Comparison of ENCODE assay signal across 2 cellular contexts in the genomic region with DNA sequence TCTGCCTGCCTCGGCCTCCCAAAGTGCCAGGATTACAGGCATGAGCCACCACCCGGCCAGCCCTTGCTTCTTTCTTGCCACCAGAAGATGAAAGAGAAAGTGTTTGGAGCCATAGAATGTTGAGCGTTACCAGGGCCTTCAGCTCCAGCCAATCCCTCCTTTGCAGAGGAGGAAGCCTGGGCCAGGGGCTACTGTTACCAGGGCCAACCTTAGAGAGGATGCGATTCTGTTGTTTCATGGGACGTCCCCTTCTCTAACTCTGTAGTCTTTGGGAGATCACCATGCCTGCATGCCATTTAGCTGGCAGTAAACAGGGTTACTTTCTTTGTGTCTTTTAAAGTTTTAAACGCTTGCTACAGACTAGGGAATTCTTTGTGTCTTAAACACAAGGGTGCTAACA.
TF ChIP-seq lines count a peak whose summit lies in the region.

No MANE protein-coding gene starts in this region.

TF ChIP-seq in IMR-90, 13 proteins besides CTCF, POLR2A, EP300 and RAD21:
- TF ChIP-seq, protein P1, sequence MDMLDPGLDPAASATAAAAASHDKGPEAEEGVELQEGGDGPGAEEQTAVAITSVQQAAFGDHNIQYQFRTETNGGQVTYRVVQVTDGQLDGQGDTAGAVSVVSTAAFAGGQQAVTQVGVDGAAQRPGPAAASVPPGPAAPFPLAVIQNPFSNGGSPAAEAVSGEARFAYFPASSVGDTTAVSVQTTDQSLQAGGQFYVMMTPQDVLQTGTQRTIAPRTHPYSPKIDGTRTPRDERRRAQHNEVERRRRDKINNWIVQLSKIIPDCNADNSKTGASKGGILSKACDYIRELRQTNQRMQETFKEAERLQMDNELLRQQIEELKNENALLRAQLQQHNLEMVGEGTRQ (IDR thresholded peaks at IDR 0.05; ENCODE audit: low read depth, low read length), result no peak
- TF ChIP-seq RFX5 (IDR thresholded peaks at IDR 0.05; ENCODE audit: low read depth, low read length) (no peak), MAFK (IDR thresholded peaks at IDR 0.05; ENCODE audit: low read depth, low read length) (no peak), BHLHE40 (IDR thresholded peaks at IDR 0.05; ENCODE audit: low read depth, low read length) (no peak), MXI1 (IDR thresholded peaks at IDR 0.05; ENCODE audit: borderline replicate concordance, low read depth, low read length) (no peak), FOS (IDR thresholded peaks at IDR 0.05; ENCODE audit: low read depth, low read length) (no peak), CHD1 (IDR thresholded peaks at IDR 0.05; ENCODE audit: low read depth, low read length) (no peak), CEBPB (IDR thresholded peaks at IDR 0.05; ENCODE audit: low read depth, low read length) (no peak), RCOR1 (IDR thresholded peaks at IDR 0.05; ENCODE audit: insufficient replicate concordance, low read length) (no peak), SMC3 (IDR thresholded peaks at IDR 0.05; ENCODE audit: low read depth, low read length) (no peak), NFE2L2 (IDR thresholded peaks at IDR 0.05; ENCODE audit: low read depth, low read length) (no peak), MAZ (IDR thresholded peaks at IDR 0.05; ENCODE audit: borderline replicate concordance, low read depth, low read length) (no peak)
- TF ChIP-seq, protein P2, sequence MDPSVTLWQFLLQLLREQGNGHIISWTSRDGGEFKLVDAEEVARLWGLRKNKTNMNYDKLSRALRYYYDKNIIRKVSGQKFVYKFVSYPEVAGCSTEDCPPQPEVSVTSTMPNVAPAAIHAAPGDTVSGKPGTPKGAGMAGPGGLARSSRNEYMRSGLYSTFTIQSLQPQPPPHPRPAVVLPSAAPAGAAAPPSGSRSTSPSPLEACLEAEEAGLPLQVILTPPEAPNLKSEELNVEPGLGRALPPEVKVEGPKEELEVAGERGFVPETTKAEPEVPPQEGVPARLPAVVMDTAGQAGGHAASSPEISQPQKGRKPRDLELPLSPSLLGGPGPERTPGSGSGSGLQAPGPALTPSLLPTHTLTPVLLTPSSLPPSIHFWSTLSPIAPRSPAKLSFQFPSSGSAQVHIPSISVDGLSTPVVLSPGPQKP (IDR thresholded peaks at IDR 0.05; ENCODE audit: borderline replicate concordance, low read depth, low read length), result no peak

TF ChIP-seq in WTC11, 78 proteins besides CTCF, POLR2A, EP300 and RAD21:
- TF ChIP-seq, protein P3, sequence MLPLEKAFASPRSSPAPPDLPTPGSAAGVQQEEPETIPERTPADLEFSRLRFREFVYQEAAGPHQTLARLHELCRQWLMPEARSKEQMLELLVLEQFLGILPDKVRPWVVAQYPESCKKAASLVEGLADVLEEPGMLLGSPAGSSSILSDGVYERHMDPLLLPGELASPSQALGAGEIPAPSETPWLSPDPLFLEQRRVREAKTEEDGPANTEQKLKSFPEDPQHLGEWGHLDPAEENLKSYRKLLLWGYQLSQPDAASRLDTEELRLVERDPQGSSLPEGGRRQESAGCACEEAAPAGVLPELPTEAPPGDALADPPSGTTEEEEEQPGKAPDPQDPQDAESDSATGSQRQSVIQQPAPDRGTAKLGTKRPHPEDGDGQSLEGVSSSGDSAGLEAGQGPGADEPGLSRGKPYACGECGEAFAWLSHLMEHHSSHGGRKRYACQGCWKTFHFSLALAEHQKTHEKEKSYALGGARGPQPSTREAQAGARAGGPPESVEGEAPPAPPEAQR (CRISPR knock-in tag; IDR thresholded peaks at IDR 0.05), result no peak
- TF ChIP-seq ATF1 (CRISPR knock-in tag; IDR thresholded peaks at IDR 0.05), result no peak
- no peak for TF ChIP-seq NFE2L1 (CRISPR knock-in tag; IDR thresholded peaks at IDR 0.05)
- TF ChIP-seq, protein P4, sequence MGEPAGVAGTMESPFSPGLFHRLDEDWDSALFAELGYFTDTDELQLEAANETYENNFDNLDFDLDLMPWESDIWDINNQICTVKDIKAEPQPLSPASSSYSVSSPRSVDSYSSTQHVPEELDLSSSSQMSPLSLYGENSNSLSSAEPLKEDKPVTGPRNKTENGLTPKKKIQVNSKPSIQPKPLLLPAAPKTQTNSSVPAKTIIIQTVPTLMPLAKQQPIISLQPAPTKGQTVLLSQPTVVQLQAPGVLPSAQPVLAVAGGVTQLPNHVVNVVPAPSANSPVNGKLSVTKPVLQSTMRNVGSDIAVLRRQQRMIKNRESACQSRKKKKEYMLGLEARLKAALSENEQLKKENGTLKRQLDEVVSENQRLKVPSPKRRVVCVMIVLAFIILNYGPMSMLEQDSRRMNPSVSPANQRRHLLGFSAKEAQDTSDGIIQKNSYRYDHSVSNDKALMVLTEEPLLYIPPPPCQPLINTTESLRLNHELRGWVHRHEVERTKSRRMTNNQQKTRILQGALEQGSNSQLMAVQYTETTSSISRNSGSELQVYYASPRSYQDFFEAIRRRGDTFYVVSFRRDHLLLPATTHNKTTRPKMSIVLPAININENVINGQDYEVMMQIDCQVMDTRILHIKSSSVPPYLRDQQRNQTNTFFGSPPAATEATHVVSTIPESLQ (CRISPR knock-in tag; IDR thresholded peaks at IDR 0.05), result no peak
- TF ChIP-seq RORB (CRISPR knock-in tag; IDR thresholded peaks at IDR 0.05), result no peak
- TF ChIP-seq KAT7 (CRISPR knock-in tag; IDR thresholded peaks at IDR 0.05; ENCODE audit: borderline replicate concordance), result no peak
- TF ChIP-seq FOXK1 (CRISPR knock-in tag; IDR thresholded peaks at IDR 0.05), result no peak
- TF ChIP-seq, protein P5, sequence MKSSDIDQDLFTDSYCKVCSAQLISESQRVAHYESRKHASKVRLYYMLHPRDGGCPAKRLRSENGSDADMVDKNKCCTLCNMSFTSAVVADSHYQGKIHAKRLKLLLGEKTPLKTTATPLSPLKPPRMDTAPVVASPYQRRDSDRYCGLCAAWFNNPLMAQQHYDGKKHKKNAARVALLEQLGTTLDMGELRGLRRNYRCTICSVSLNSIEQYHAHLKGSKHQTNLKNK (CRISPR knock-in tag; IDR thresholded peaks at IDR 0.05), result no peak
- no peak for TF ChIP-seq ZBTB21 (CRISPR knock-in tag; IDR thresholded peaks at IDR 0.05; ENCODE audit: borderline replicate concordance)
- TF ChIP-seq, protein P6, sequence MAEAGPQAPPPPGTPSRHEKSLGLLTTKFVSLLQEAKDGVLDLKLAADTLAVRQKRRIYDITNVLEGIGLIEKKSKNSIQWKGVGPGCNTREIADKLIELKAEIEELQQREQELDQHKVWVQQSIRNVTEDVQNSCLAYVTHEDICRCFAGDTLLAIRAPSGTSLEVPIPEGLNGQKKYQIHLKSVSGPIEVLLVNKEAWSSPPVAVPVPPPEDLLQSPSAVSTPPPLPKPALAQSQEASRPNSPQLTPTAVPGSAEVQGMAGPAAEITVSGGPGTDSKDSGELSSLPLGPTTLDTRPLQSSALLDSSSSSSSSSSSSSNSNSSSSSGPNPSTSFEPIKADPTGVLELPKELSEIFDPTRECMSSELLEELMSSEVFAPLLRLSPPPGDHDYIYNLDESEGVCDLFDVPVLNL (CRISPR knock-in tag; IDR thresholded peaks at IDR 0.05; ENCODE audit: borderline replicate concordance, low read depth), result no peak
- TF ChIP-seq NFATC4 (CRISPR knock-in tag; IDR thresholded peaks at IDR 0.05), result no peak
- no peak for TF ChIP-seq PRRX2 (CRISPR knock-in tag; IDR thresholded peaks at IDR 0.05)
- no peak for TF ChIP-seq ZNF121 (CRISPR knock-in tag; IDR thresholded peaks at IDR 0.05)
- TF ChIP-seq, protein P7, sequence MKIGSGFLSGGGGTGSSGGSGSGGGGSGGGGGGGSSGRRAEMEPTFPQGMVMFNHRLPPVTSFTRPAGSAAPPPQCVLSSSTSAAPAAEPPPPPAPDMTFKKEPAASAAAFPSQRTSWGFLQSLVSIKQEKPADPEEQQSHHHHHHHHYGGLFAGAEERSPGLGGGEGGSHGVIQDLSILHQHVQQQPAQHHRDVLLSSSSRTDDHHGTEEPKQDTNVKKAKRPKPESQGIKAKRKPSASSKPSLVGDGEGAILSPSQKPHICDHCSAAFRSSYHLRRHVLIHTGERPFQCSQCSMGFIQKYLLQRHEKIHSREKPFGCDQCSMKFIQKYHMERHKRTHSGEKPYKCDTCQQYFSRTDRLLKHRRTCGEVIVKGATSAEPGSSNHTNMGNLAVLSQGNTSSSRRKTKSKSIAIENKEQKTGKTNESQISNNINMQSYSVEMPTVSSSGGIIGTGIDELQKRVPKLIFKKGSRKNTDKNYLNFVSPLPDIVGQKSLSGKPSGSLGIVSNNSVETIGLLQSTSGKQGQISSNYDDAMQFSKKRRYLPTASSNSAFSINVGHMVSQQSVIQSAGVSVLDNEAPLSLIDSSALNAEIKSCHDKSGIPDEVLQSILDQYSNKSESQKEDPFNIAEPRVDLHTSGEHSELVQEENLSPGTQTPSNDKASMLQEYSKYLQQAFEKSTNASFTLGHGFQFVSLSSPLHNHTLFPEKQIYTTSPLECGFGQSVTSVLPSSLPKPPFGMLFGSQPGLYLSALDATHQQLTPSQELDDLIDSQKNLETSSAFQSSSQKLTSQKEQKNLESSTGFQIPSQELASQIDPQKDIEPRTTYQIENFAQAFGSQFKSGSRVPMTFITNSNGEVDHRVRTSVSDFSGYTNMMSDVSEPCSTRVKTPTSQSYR (CRISPR knock-in tag; IDR thresholded peaks at IDR 0.05), result no peak
- TF ChIP-seq SMAD4 (CRISPR knock-in tag; IDR thresholded peaks at IDR 0.05), result no peak
